ENCODE assay signal across 10 cellular contexts in the genomic region with DNA sequence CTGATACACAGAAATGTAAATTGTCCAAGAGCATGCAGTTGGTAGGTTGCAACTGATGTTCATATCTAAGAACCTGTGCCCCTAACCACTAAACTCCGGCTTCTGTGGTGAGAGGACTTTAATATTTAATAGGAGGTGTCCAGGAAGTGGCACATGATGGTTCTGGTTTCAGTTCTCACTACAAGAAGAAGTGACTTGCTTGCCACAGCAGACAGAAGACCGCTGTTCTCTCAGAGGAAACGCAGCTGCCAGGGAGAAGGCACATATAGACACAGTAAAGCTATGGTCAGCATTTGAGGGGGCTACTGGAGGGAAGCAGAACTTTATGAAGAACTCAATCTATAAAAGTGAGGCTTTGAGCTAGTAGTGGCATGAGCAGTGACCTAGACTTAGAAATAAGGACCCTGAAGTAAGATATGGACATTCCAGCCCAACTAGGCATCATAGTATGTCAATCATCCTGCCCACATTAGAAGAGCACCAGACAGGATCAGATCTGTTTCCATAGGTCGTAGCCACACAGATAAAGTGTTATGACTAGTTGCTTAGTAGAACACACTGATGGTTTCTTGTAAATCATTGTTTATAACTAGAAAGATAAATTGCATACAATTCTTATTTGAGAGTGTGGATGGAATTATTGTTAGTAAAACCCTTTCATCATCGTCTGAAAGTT. TPM values are rescaled to one million over a fixed set of nuclear protein-coding genes. Genes with fewer than 3 reads are reported as not detected.
DNase-seq lines count a peak whose midpoint lies in the region; ATAC-seq and TF ChIP-seq lines count a peak whose summit lies in the region.
"Had no signal": no experiment of that assay in that cellular context is flagged by ENCODE, and none has a peak within 500 bp of the region (broad histone marks: within the 10 kb centered on the region; RNA-seq: fewer than 3 reads in every experiment).

No MANE protein-coding gene starts in this region.

- no peaks in the 10 kb centered on the region for H3K36me3 Mint-ChIP-seq in T-helper 2 cell treated with Interferon-gamma antibody and Interleukin-4, amounts not matched to agents 5 μg/mL and 100 μg/mL, for 36 hours (ENCODE audit: low read depth)

- H3K27ac Mint-ChIP-seq in T-helper 2 cell treated with Interferon-gamma antibody and Interleukin-4, amounts not matched to agents 5 μg/mL and 100 μg/mL, for 36 hours = no peak overlapping the region

- H3K27ac ChIP-seq in A673 (ENCODE audit: low read depth, low read length, poor library complexity, severe bottlenecking) = no peak overlapping the region
- H3K27ac ChIP-seq: gastroesophageal sphincter, neutrophil had no signal

- H3K4me3 ChIP-seq in A673 (ENCODE audit: low read depth, low read length, poor library complexity, severe bottlenecking) = no peak overlapping the region
- H3K4me3 ChIP-seq: gastroesophageal sphincter had no signal

- no peaks in the 10 kb centered on the region for H3K4me1 Mint-ChIP-seq in T-helper 2 cell treated with Interferon-gamma antibody and Interleukin-4, amounts not matched to agents 5 μg/mL and 100 μg/mL, for 36 hours (ENCODE audit: low read depth)

- POLR2A ChIA-PET in A673 (lab: Charles Lee; ENCODE audit: low non-redundant PET) = no interaction called here

- no peak overlapping the region for H3K4me3 Mint-ChIP-seq in T-helper 2 cell treated with Interferon-gamma antibody and Interleukin-4, amounts not matched to agents 5 μg/mL and 100 μg/mL, for 36 hours

- no peaks in the 10 kb centered on the region for H3K9me3 ChIP-seq in A673 (ENCODE audit: low read depth, low read length, poor library complexity, severe bottlenecking)
- H3K9me3 ChIP-seq: gastroesophageal sphincter, neutrophil had no signal

- intact Hi-C loops in A673 (cut with micrococcal nuclease; ENCODE audit: unreplicated experiment) = no loop called here

- H3K4me1 ChIP-seq in A673 (ENCODE audit: insufficient read depth, low read length, poor library complexity, severe bottlenecking) = no peaks in the 10 kb centered on the region
- H3K4me1 ChIP-seq: gastroesophageal sphincter had no signal

- no TSS peak for BruUV-seq in A673 (replicated peaks; lab: Mats Ljungman, UMichigan)

- no peaks in the 10 kb centered on the region for H3K36me3 ChIP-seq in A673 (ENCODE audit: insufficient read depth, low read length, poor library complexity, severe bottlenecking)
- H3K36me3 ChIP-seq: gastroesophageal sphincter, neutrophil had no signal

- no peaks in the 10 kb centered on the region for H3K9me3 Mint-ChIP-seq in T-helper 2 cell treated with Interferon-gamma antibody and Interleukin-4, amounts not matched to agents 5 μg/mL and 100 μg/mL, for 36 hours

- CTCF ChIA-PET in A673 (lab: Charles Lee) = no interaction called here

- TF ChIP-seq CTCF in A673 (conservative IDR thresholded peaks at IDR 0.05; ENCODE audit: low read depth, low read length) = no peak

- peaks cover 19% of the 10 kb centered on the region for H3K27me3 Mint-ChIP-seq in T-helper 2 cell treated with Interferon-gamma antibody and Interleukin-4, amounts not matched to agents 5 μg/mL and 100 μg/mL, for 36 hours (ENCODE audit: low read depth)

- DNase-seq in Kasumi-1 (lab: John Stamatoyannopoulos, UW) = peak; percentile 22 to 50
- peak; percentile 74 for DNase-seq in medulla oblongata (ENCODE audit: extremely low spot score)
- no peak for DNase-seq in A673 (ENCODE audit: low spot score)
- DNase-seq in T-helper 2 cell treated with Interferon-gamma antibody and Interleukin-4, amounts not matched to agents 5 μg/mL and 100 μg/mL, for 36 hours (ENCODE audit: low spot score) = no peak
- no peak for DNase-seq in HUDEP-2 (lab: John Stamatoyannopoulos, UW; ENCODE audit: unreplicated experiment in 76 of 76)

- ATAC-seq in GM18868 (IDR thresholded peaks at IDR 0.05; ENCODE audit: unreplicated experiment) (peak; percentile 91), HG02623 (IDR thresholded peaks at IDR 0.05; ENCODE audit: unreplicated experiment) (peak; percentile 93), GM21723 (IDR thresholded peaks at IDR 0.05; ENCODE audit: unreplicated experiment) (no peak)
- ATAC-seq: gastroesophageal sphincter had no signal

- no peaks in the 10 kb centered on the region for H3K27me3 ChIP-seq in A673 (replicated peaks; ENCODE audit: insufficient read depth, low read depth, low read length, poor library complexity)
- H3K27me3 ChIP-seq: gastroesophageal sphincter, neutrophil had no signal

RNA-seq across cellular contexts. Expression of a gene that starts 36.4 kb away (rescaled TPM):
- total RNA-seq in A673 (2021) = 27.7 and 30.1 TPM in 2 replicates

Comparison
In these comparisons a context has a peak if more than half of its experiments do, and no peak if none do; other contexts are left out.
1. DNase-seq: peak in Kasumi-1 (2 of 2) and medulla oblongata (single experiment); none in A673 (single experiment), T-helper 2 cell treated with Interferon-gamma antibody and Interleukin-4, amounts not matched to agents 5 μg/mL and 100 μg/mL, for 36 hours (single experiment) and HUDEP-2 (0 of 76).